8 cellular contexts compared by ENCODE assay signal in genomic region chr1:212414328-212415106, GRCh38. TPM values are rescaled to one million over a fixed set of nuclear protein-coding genes. Genes with fewer than 3 reads are reported as not detected.
A peak's percentile ranks its signal among the peaks of the same experiment; 100 is the strongest.
DNase-seq lines count a peak whose midpoint lies in the region; ATAC-seq and TF ChIP-seq lines count a peak whose summit lies in the region.

Gene PACC1 (minus strand): TSS chr1:212414886. CDS start chr1:212414757, 129 bp downstream.

- DNase-seq in A172 (ENCODE audit: low spot score) (peak; percentile 85), NCI-H2107 treated with DMSO at 0.1 percent for 48 hours (lab: John Stamatoyannopoulos, UW; ENCODE audit: unreplicated experiment) (peak; percentile 94), UCSD-AML1 (lab: John Stamatoyannopoulos, UW; ENCODE audit: unreplicated experiment) (peak; percentile 96), brain microvascular endothelial cell (peak; percentile 79)

- H3K36me3 ChIP-seq in brain microvascular endothelial cell (replicated peaks): peaks cover 10% of the 10 kb centered on the region
- peaks cover 16% of the 10 kb centered on the region for H3K36me3 ChIP-seq in iPS-15b (ENCODE audit: control insufficient read depth, insufficient read depth, low read length)
- H3K36me3 ChIP-seq in skeletal muscle satellite cell (ENCODE audit: insufficient read depth, low read length): peaks cover 12% of the 10 kb centered on the region

- H3K4me3 ChIP-seq in brain microvascular endothelial cell (ENCODE audit: low read depth, low read length): peak within 1 kb of the TSS; percentile 92
- peak within 1 kb of the TSS; percentile 92 for H3K4me3 ChIP-seq in iPS-15b (ENCODE audit: low read depth, low read length)
- peak within 1 kb of the TSS; percentile 90 for H3K4me3 ChIP-seq in skeletal muscle satellite cell (ENCODE audit: low read length)

- H3K9ac ChIP-seq in iPS-15b (ENCODE audit: low read depth, low read length) (peak within 1 kb of the TSS; percentile 80), skeletal muscle satellite cell (ENCODE audit: low read depth, low read length) (peak within 1 kb of the TSS; percentile 65)

- H3K27ac ChIP-seq in brain microvascular endothelial cell: no peak within 1 kb of the TSS

- in situ Hi-C loops in brain microvascular endothelial cell (cut with HindIII; ENCODE audit: low pct_ligation_motif_present, low sequenced_read_pairs): no loop called here

- H3K4me1 ChIP-seq in iPS-15b (ENCODE audit: control insufficient read depth, insufficient read depth, low read length) (peaks cover 8% of the 10 kb centered on the region), skeletal muscle satellite cell (ENCODE audit: control insufficient read depth, insufficient read depth, low read length) (peaks cover 10% of the 10 kb centered on the region)

- peak within 1 kb of the TSS; percentile 94 for H3K4me2 ChIP-seq in skeletal muscle satellite cell (ENCODE audit: low read length)

- ATAC-seq in GM18519 (IDR thresholded peaks at IDR 0.05; ENCODE audit: low FRiP score, unreplicated experiment) (peak; percentile 97), HG03045 (IDR thresholded peaks at IDR 0.05; ENCODE audit: unreplicated experiment) (peak; percentile 96)

- H3K27me3 ChIP-seq in brain microvascular endothelial cell (replicated peaks): no peaks in the 10 kb centered on the region
- H3K27me3 ChIP-seq in iPS-15b (ENCODE audit: control insufficient read depth, insufficient read depth, low read length): peaks cover 7% of the 10 kb centered on the region
- no peaks in the 10 kb centered on the region for H3K27me3 ChIP-seq in skeletal muscle satellite cell (ENCODE audit: control insufficient read depth, insufficient read depth, low read length)

- H3K9me3 ChIP-seq in iPS-15b (ENCODE audit: control insufficient read depth, insufficient read depth, low read length) (no peaks in the 10 kb centered on the region), skeletal muscle satellite cell (replicated peaks; ENCODE audit: low read length) (no peaks in the 10 kb centered on the region)

- TF ChIP-seq CTCF in brain microvascular endothelial cell (IDR thresholded peaks at IDR 0.05; ENCODE audit: low read depth, low read length, missing control alignments): no peak

RNA-seq across cellular contexts. Expression of gene PACC1, which starts in this region (rescaled TPM):
- total RNA-seq in A172 (2014; rRNA removed; shearing (Covaris generic)): 24.5 and 28.1 TPM in 2 replicates
- 7.4 and 8.4 TPM in 2 replicates for total RNA-seq in skeletal muscle satellite cell (2012; rRNA removed)
